ENCODE assay signal across 13 cellular contexts in genomic region chr21:35045539-35046222, GRCh38. TPM values are rescaled to one million over a fixed set of nuclear protein-coding genes. Genes with fewer than 3 reads are reported as not detected.
A peak's percentile ranks its signal among the peaks of the same experiment; 100 is the strongest.
DNase-seq lines count a peak whose midpoint lies in the region; ATAC-seq and TF ChIP-seq lines count a peak whose summit lies in the region.
"Had no signal": no experiment of that assay in that cellular context is flagged by ENCODE, and none has a peak within 500 bp of the region (broad histone marks: within the 10 kb centered on the region; RNA-seq: fewer than 3 reads in every experiment).

No MANE protein-coding gene starts in this region.

- peak overlapping the region; percentile 89 for H3K4me2 ChIP-seq in DND-41 (ENCODE audit: insufficient read depth, low read length)
- no peak overlapping the region for H3K4me2 ChIP-seq in trophoblast cell (ENCODE audit: low read length)
- no peak overlapping the region for H3K4me2 ChIP-seq in mammary epithelial cell (ENCODE audit: insufficient read depth, low read depth, low read length)
- H3K4me2 ChIP-seq: GM23338 had no signal

- H3K9ac ChIP-seq in DND-41 (ENCODE audit: low read depth, low read length) (peak overlapping the region; percentile 78), trophoblast cell (ENCODE audit: low read length) (no peak overlapping the region), mammary epithelial cell (ENCODE audit: insufficient read depth, low read length) (no peak overlapping the region)

- H3K4me3 ChIP-seq in DND-41 (ENCODE audit: low read depth in 1 of 2, low read length in 2 of 2) (peak overlapping the region; percentile 71 to 79), Peyer's patch (peak overlapping the region in 3 of 4 donors; percentile 8 to 38 (median 24)), trophoblast cell (ENCODE audit: low read depth, low read length) (no peak overlapping the region), mammary epithelial cell (replicated peaks in 1 of 3; ENCODE audit: insufficient read depth in 1 of 3, low read depth in 2 of 3, low read length in 3 of 3) (no peak overlapping the region)
- H3K4me3 ChIP-seq: GM23338 had no signal

- peak overlapping the region; percentile 93 for H3K4me3 Mint-ChIP-seq in activated naive CD8-positive, alpha-beta T cell
- H3K4me3 Mint-ChIP-seq: GM23338 had no signal

- H2BK12ac ChIP-seq in trophoblast cell (ENCODE audit: low read length): peak overlapping the region; percentile 82

- no peak overlapping the region for H3K23ac ChIP-seq in trophoblast cell (ENCODE audit: low read length)

- no peaks in the 10 kb centered on the region for H3K27me3 Mint-ChIP-seq in activated naive CD8-positive, alpha-beta T cell

- H3K36me3 ChIP-seq in DND-41 (ENCODE audit: insufficient read depth, low read length) (peaks cover 65% of the 10 kb centered on the region), Peyer's patch (no peaks in the 10 kb centered on the region), trophoblast cell (ENCODE audit: control insufficient read depth in 1 of 2, insufficient read depth in 2 of 2, low read length in 2 of 2) (no peaks in the 10 kb centered on the region), mammary epithelial cell (ENCODE audit: insufficient read depth, low read length) (no peaks in the 10 kb centered on the region)
- H3K36me3 ChIP-seq: brain microvascular endothelial cell had no signal

- in situ Hi-C loops in mammary epithelial cell (cut with MboI; ENCODE audit: low sequenced_read_pairs in 2 of 2): no loop called here

- no peak overlapping the region for H2AK5ac ChIP-seq in trophoblast cell (ENCODE audit: low read length)

- no peak overlapping the region for H4K8ac ChIP-seq in trophoblast cell (ENCODE audit: low read depth, low read length)

- H3K4ac ChIP-seq in trophoblast cell (ENCODE audit: low read depth, low read length): no peak overlapping the region

- H3K79me1 ChIP-seq in trophoblast cell (ENCODE audit: low read length): peaks cover 14% of the 10 kb centered on the region

- peaks cover 23% of the 10 kb centered on the region for H3K36me3 Mint-ChIP-seq in activated naive CD8-positive, alpha-beta T cell

- H3K27me3 ChIP-seq in DND-41 (ENCODE audit: insufficient read depth, low read length, poor library complexity) (no peaks in the 10 kb centered on the region), Peyer's patch (no peaks in the 10 kb centered on the region), trophoblast cell (ENCODE audit: insufficient read depth, low read length) (no peaks in the 10 kb centered on the region), mammary epithelial cell (ENCODE audit: insufficient read depth, low read length) (no peaks in the 10 kb centered on the region)
- H3K27me3 ChIP-seq: brain microvascular endothelial cell had no signal

- CTCF ChIA-PET in mammary epithelial cell (lab: Charles Lee; ENCODE audit: low non-redundant PET): no interaction called here

- H3K27ac ChIP-seq in DND-41 (ENCODE audit: low read length) (peak overlapping the region; percentile 95), Peyer's patch (peak overlapping the region in 3 of 4 donors; percentile 74 to 83 (median 75)), trophoblast cell (ENCODE audit: low read depth, low read length) (no peak overlapping the region), mammary epithelial cell (ENCODE audit: insufficient read depth, low read depth, low read length) (no peak overlapping the region)

- H3K9me3 ChIP-seq in DND-41 (ENCODE audit: insufficient read depth, low read length, severe bottlenecking) (no peaks in the 10 kb centered on the region), Peyer's patch (no peaks in the 10 kb centered on the region), trophoblast cell (ENCODE audit: insufficient read depth, low read depth, low read length) (no peaks in the 10 kb centered on the region), mammary epithelial cell (replicated peaks; ENCODE audit: insufficient read depth, low read length) (peaks cover 3% of the 10 kb centered on the region)

- peak overlapping the region; percentile 53 for H2BK5ac ChIP-seq in trophoblast cell (ENCODE audit: low read depth, low read length, poor library complexity)

- peak overlapping the region; percentile 26 for H2BK120ac ChIP-seq in trophoblast cell (ENCODE audit: insufficient read depth, low read length, poor library complexity)

- H3K14ac ChIP-seq in trophoblast cell (ENCODE audit: low read length): no peak overlapping the region

- no CpG with 5 or more reads among the region's 16 CpGs for WGBS in trophoblast cell (ENCODE audit: extremely low coverage, insufficient coverage, insufficient read length)
- WGBS in mammary epithelial cell (ENCODE audit: low coverage, missing lambda C conversion rate): 97% methylated on average over 16 of the region's 16 CpGs

- H2AFZ ChIP-seq in DND-41 (ENCODE audit: low read depth, low read length) (no peak overlapping the region), trophoblast cell (ENCODE audit: insufficient read depth, low read length, poor library complexity) (no peak overlapping the region), mammary epithelial cell (ENCODE audit: low read depth, low read length) (no peak overlapping the region)
- H2AFZ ChIP-seq: GM23338 had no signal

- peak; percentile 68 for DNase-seq in DND-41
- no peak for DNase-seq in Peyer's patch
- DNase-seq in trophoblast cell: no peak
- no peak for DNase-seq in mammary epithelial cell
- DNase-seq: brain microvascular endothelial cell, DMS153, kidney, OCI-M1 had no signal

- H4K20me1 ChIP-seq in DND-41 (ENCODE audit: insufficient read depth, low read length): peaks cover 43% of the 10 kb centered on the region
- H4K20me1 ChIP-seq in mammary epithelial cell (ENCODE audit: insufficient read depth, low read length): no peaks in the 10 kb centered on the region

- H3K79me2 ChIP-seq in DND-41 (ENCODE audit: insufficient read depth, low read length): peaks cover 100% of the 10 kb centered on the region
- H3K79me2 ChIP-seq in trophoblast cell (ENCODE audit: control insufficient read depth, insufficient read depth, low read length, poor library complexity): peaks cover 2% of the 10 kb centered on the region
- H3K79me2 ChIP-seq in mammary epithelial cell (ENCODE audit: insufficient read depth, low read length): peaks cover 35% of the 10 kb centered on the region

- no peaks in the 10 kb centered on the region for H3K9me3 Mint-ChIP-seq in activated naive CD8-positive, alpha-beta T cell (ENCODE audit: low read depth)

- peak overlapping the region; percentile 98 for H3K27ac Mint-ChIP-seq in activated naive CD8-positive, alpha-beta T cell
- H3K27ac Mint-ChIP-seq: GM23338 had no signal

- TF ChIP-seq POLR2A in Peyer's patch (IDR thresholded peaks at IDR 0.05): no peak
- no peak for TF ChIP-seq POLR2A in GM18505 (IDR thresholded peaks at IDR 0.05; ENCODE audit: borderline replicate concordance, extremely low read depth, insufficient read depth, insufficient read length)

- intact Hi-C loops in mammary epithelial cell (cut with micrococcal nuclease): loop anchor here (2.0 to 10.0 kb wide), 5 partner anchors 63 to 979 kb away; no protein-coding TSS in a partner anchor

- H3K4me1 ChIP-seq in DND-41 (ENCODE audit: insufficient read depth, low read length) (peaks cover 79% of the 10 kb centered on the region), Peyer's patch (peaks cover 0 to 30% (median 10%) of the 10 kb centered on the region in 4 donors), trophoblast cell (ENCODE audit: control insufficient read depth in 1 of 2, insufficient read depth in 2 of 2, low read length in 2 of 2) (peaks cover 16% of the 10 kb centered on the region in 2 experiments), mammary epithelial cell (ENCODE audit: insufficient read depth, low read length) (peaks cover 32% of the 10 kb centered on the region)

- no peak overlapping the region for H3K18ac ChIP-seq in trophoblast cell (ENCODE audit: low read length)

- peaks cover 95% of the 10 kb centered on the region for H3K4me1 Mint-ChIP-seq in activated naive CD8-positive, alpha-beta T cell (ENCODE audit: low read depth)

- TF ChIP-seq CTCF in DND-41 (IDR thresholded peaks at IDR 0.05; ENCODE audit: borderline replicate concordance, extremely low read depth, low read length, poor library complexity, severe bottlenecking) (no peak), Peyer's patch (IDR thresholded peaks at IDR 0.05) (no peak), mammary epithelial cell (conservative IDR thresholded peaks at IDR 0.05 in 1 of 2, IDR thresholded peaks at IDR 0.05 in 1 of 2; ENCODE audit: extremely low read depth in 1 of 2, insufficient read depth in 1 of 2, low read depth in 1 of 2, low read length in 2 of 2) (no peak)

- dilution Hi-C loops in mammary epithelial cell (cut with HindIII; ENCODE audit: low sequenced_read_pairs): no loop called here

- H4K12ac ChIP-seq in trophoblast cell (ENCODE audit: low read depth, low read length): no peak overlapping the region

- H4K91ac ChIP-seq in trophoblast cell (ENCODE audit: low read depth, low read length): no peak overlapping the region

- ATAC-seq in DND-41 (ENCODE audit: insufficient read depth, low read depth): peak; percentile 25
- no peak for ATAC-seq in GM18505 (IDR thresholded peaks at IDR 0.05; ENCODE audit: unreplicated experiment)
- no peak for ATAC-seq in HG02884 (IDR thresholded peaks at IDR 0.05; ENCODE audit: unreplicated experiment)
- no peak for ATAC-seq in HG03457 (IDR thresholded peaks at IDR 0.05; ENCODE audit: unreplicated experiment)
- ATAC-seq: GM23338 had no signal

- no TSS peak for BruUV-seq in mammary epithelial cell (replicated peaks; lab: Mats Ljungman, UMichigan)

RNA-seq across cellular contexts. Expression of gene RUNX1, which starts 3.4 kb away (rescaled TPM):
- total RNA-seq in Peyer's patch: 10 to 100 TPM; 15.1 to 80.9 (median 24.1) TPM
- 64.0 and 64.4 TPM in 2 replicates for polyA plus RNA-seq in trophoblast cell (2013)
- total RNA-seq in mammary epithelial cell: 100 to 1,000 TPM; 126 to 133 TPM
- 45.8 TPM for polyA plus RNA-seq in mammary epithelial cell
- 102 TPM for polyA minus RNA-seq in mammary epithelial cell

Comparison
In these comparisons a context has a peak if more than half of its experiments do, and no peak if none do; other contexts are left out.
1. H3K27ac ChIP-seq: peak in DND-41 (single experiment) and Peyer's patch (3 of 4); none in trophoblast cell (single experiment) and mammary epithelial cell (single experiment).
2. H3K4me3 ChIP-seq: peak in DND-41 (2 of 2) and Peyer's patch (3 of 4); none in trophoblast cell (single experiment) and mammary epithelial cell (0 of 3).